8 cellular contexts compared by ENCODE assay signal in genomic region chr1:154326546-154327465, GRCh38. TPM values are rescaled to one million over a fixed set of nuclear protein-coding genes. Genes with fewer than 3 reads are reported as not detected.
DNase-seq lines count a peak whose midpoint lies in the region; ATAC-seq, FAIRE-seq and TF ChIP-seq lines count a peak whose summit lies in the region.

No MANE protein-coding gene starts in this region.

- POLR2A ChIA-PET in AG04450 (lab: Yijun Ruan, JAX), result interaction anchor here (0.5 to 1.4 kb wide), 5 partner anchors 8 to 826 kb away, joined by 3 to 9 read pairs (median 3); partner anchors contain the start of genes RPS27 and UBAP2L
- POLR2A ChIA-PET in activated naive CD8-positive, alpha-beta T cell treated with anti-CD3 and anti-CD28 coated beads, Interleukin-2, amount 10 ng/mL, durations not matched to agents 7 days and 5 days (lab: Charles Lee), result interaction anchor here (1.1 to 4.9 kb wide), 6 partner anchors 9 to 349 kb away, joined by 3 to 46 read pairs (median 9); partner anchors contain the start of genes HAX1, JTB and UBAP2L

- ATAC-seq in activated naive CD8-positive, alpha-beta T cell treated with anti-CD3 and anti-CD28 coated beads, Interleukin-2, amount 10 ng/mL, durations not matched to agents 7 days and 5 days (ENCODE audit: low read depth), result no peak
- ATAC-seq in GM19467 (IDR thresholded peaks at IDR 0.05; ENCODE audit: unreplicated experiment), result no peak

- H3K27ac ChIP-seq in AG04450 (ENCODE audit: low read depth, low read length), result peak overlapping the region; percentile 99

- FAIRE-seq in GM12892 (lab: Jason Lieb, UNC), result no peak

- peaks cover 5% of the 10 kb centered on the region for H3K27me3 Mint-ChIP-seq in activated naive CD8-positive, alpha-beta T cell treated with anti-CD3 and anti-CD28 coated beads, Interleukin-2, amount 10 ng/mL, durations not matched to agents 7 days and 5 days
- no peaks in the 10 kb centered on the region for H3K27me3 Mint-ChIP-seq in stimulated activated naive CD8-positive, alpha-beta T cell treated with anti-CD3 and anti-CD28 coated beads, Interleukin-15, Interleukin-2, amounts not matched to agents 100 ng/mL and 50 ng/mL, for 24 hours

- TF ChIP-seq CTCF in AG04450 (IDR thresholded peaks at IDR 0.05; ENCODE audit: low read depth, low read length), result no peak

- H3K27ac Mint-ChIP-seq in activated naive CD8-positive, alpha-beta T cell treated with anti-CD3 and anti-CD28 coated beads, Interleukin-2, amount 10 ng/mL, durations not matched to agents 7 days and 5 days, result peak overlapping the region; percentile 88
- peak overlapping the region; percentile 88 for H3K27ac Mint-ChIP-seq in stimulated activated naive CD8-positive, alpha-beta T cell treated with anti-CD3 and anti-CD28 coated beads, Interleukin-15, Interleukin-2, amounts not matched to agents 100 ng/mL and 50 ng/mL, for 24 hours

- no peaks in the 10 kb centered on the region for H3K9me3 Mint-ChIP-seq in activated naive CD8-positive, alpha-beta T cell treated with anti-CD3 and anti-CD28 coated beads, Interleukin-2, amount 10 ng/mL, durations not matched to agents 7 days and 5 days
- H3K9me3 Mint-ChIP-seq in stimulated activated naive CD8-positive, alpha-beta T cell treated with anti-CD3 and anti-CD28 coated beads, Interleukin-15, Interleukin-2, amounts not matched to agents 100 ng/mL and 50 ng/mL, for 24 hours, result no peaks in the 10 kb centered on the region

- no peak for DNase-seq in AG04450 (ENCODE audit: low read depth, low spot score)
- DNase-seq in HT-29 (ENCODE audit: low spot score), result peak; percentile 28
- no peak for DNase-seq in activated naive CD8-positive, alpha-beta T cell treated with anti-CD3 and anti-CD28 coated beads, Interleukin-2, amount 10 ng/mL, durations not matched to agents 7 days and 5 days
- peak; percentile 68 for DNase-seq in hepatic stellate cell (ENCODE audit: low spot score)
- no peak for DNase-seq in T1000 (lab: John Stamatoyannopoulos, UW)
- no peak for DNase-seq in GM12892 (ENCODE audit: insufficient read length)

- no peak for TF ChIP-seq POLR2A in GM12892 (IDR thresholded peaks at IDR 0.05; ENCODE audit: low read depth, low read length)

- peak overlapping the region; percentile 94 for H3K4me3 Mint-ChIP-seq in activated naive CD8-positive, alpha-beta T cell treated with anti-CD3 and anti-CD28 coated beads, Interleukin-2, amount 10 ng/mL, durations not matched to agents 7 days and 5 days
- H3K4me3 Mint-ChIP-seq in stimulated activated naive CD8-positive, alpha-beta T cell treated with anti-CD3 and anti-CD28 coated beads, Interleukin-15, Interleukin-2, amounts not matched to agents 100 ng/mL and 50 ng/mL, for 24 hours, result peak overlapping the region; percentile 95

- peaks cover 54% of the 10 kb centered on the region for H3K4me1 Mint-ChIP-seq in activated naive CD8-positive, alpha-beta T cell treated with anti-CD3 and anti-CD28 coated beads, Interleukin-2, amount 10 ng/mL, durations not matched to agents 7 days and 5 days
- peaks cover 61% of the 10 kb centered on the region for H3K4me1 Mint-ChIP-seq in stimulated activated naive CD8-positive, alpha-beta T cell treated with anti-CD3 and anti-CD28 coated beads, Interleukin-15, Interleukin-2, amounts not matched to agents 100 ng/mL and 50 ng/mL, for 24 hours (ENCODE audit: low read depth)

- peaks cover 12% of the 10 kb centered on the region for H3K36me3 Mint-ChIP-seq in activated naive CD8-positive, alpha-beta T cell treated with anti-CD3 and anti-CD28 coated beads, Interleukin-2, amount 10 ng/mL, durations not matched to agents 7 days and 5 days
- H3K36me3 Mint-ChIP-seq in stimulated activated naive CD8-positive, alpha-beta T cell treated with anti-CD3 and anti-CD28 coated beads, Interleukin-15, Interleukin-2, amounts not matched to agents 100 ng/mL and 50 ng/mL, for 24 hours (ENCODE audit: low read depth), result peaks cover 19% of the 10 kb centered on the region

- H3K4me3 ChIP-seq in AG04450 (ENCODE audit: low read depth, low read length), result peak overlapping the region; percentile 89

- CTCF ChIA-PET in AG04450 (lab: Charles Lee), result interaction anchor here (0.6 to 6.5 kb wide), 17 partner anchors 8 to 656 kb away, joined by 3 to 127 read pairs (median 3); partner anchors contain the start of gene FLAD1

- H3K27me3 ChIP-seq in AG04450 (ENCODE audit: control insufficient read depth, insufficient read depth, low read length), result peaks cover 17% of the 10 kb centered on the region

- no peaks in the 10 kb centered on the region for H3K9me3 ChIP-seq in AG04450 (ENCODE audit: control insufficient read depth, insufficient read depth, low read length)

RNA-seq across cellular contexts. Expression of gene ATP8B2, which starts 1.5 kb away (rescaled TPM):
- 42.5 and 45.7 TPM in 2 replicates for polyA plus RNA-seq in AG04450 (2011; rRNA removed)
- 52.4 and 56.3 TPM in 2 replicates for polyA minus RNA-seq in AG04450 (2011; rRNA and poly(A)+ RNA removed)
- total RNA-seq in HT-29 (2014; rRNA removed; shearing (Covaris generic)), result 1.1 and 1.9 TPM in 2 replicates
- 10 to 100 TPM; 91.2 to 95.4 TPM for total RNA-seq in activated naive CD8-positive, alpha-beta T cell treated with anti-CD3 and anti-CD28 coated beads, Interleukin-2, amount 10 ng/mL, durations not matched to agents 7 days and 5 days
- polyA plus RNA-seq in GM12892 (2012; ENCODE audit: missing spikeins), result 6.1 TPM

RNA-seq across cellular contexts. Expression of gene AQP10, which starts 5.9 kb away (rescaled TPM):
- polyA plus RNA-seq in AG04450 (2011; rRNA removed), result not detected in 2 replicates
- polyA minus RNA-seq in AG04450 (2011; rRNA and poly(A)+ RNA removed), result not detected in 2 replicates
- not detected in 2 replicates for total RNA-seq in HT-29 (2014; rRNA removed; shearing (Covaris generic))
- not detected for total RNA-seq in activated naive CD8-positive, alpha-beta T cell treated with anti-CD3 and anti-CD28 coated beads, Interleukin-2, amount 10 ng/mL, durations not matched to agents 7 days and 5 days
- not detected for polyA plus RNA-seq in GM12892 (2012; ENCODE audit: missing spikeins)

RNA-seq across cellular contexts. Expression of gene HAX1, which starts 54.4 kb away (rescaled TPM):
- 131 and 148 TPM in 2 replicates for polyA plus RNA-seq in AG04450 (2011; rRNA removed)
- 64.4 and 80.1 TPM in 2 replicates for polyA minus RNA-seq in AG04450 (2011; rRNA and poly(A)+ RNA removed)
- 111 and 139 TPM in 2 replicates for total RNA-seq in HT-29 (2014; rRNA removed; shearing (Covaris generic))
- 100 to 1,000 TPM in 1 of 2 experiments, 10 to 100 TPM in 1; 99.7 to 102 TPM for total RNA-seq in activated naive CD8-positive, alpha-beta T cell treated with anti-CD3 and anti-CD28 coated beads, Interleukin-2, amount 10 ng/mL, durations not matched to agents 7 days and 5 days
- 107 TPM for polyA plus RNA-seq in GM12892 (2012; ENCODE audit: missing spikeins)

Comparison
In these comparisons a context has a peak if more than half of its experiments do, and no peak if none do; other contexts are left out.
1. DNase-seq: peak in HT-29 (single experiment) and hepatic stellate cell (single experiment); none in AG04450 (single experiment), activated naive CD8-positive, alpha-beta T cell treated with anti-CD3 and anti-CD28 coated beads, Interleukin-2, amount 10 ng/mL, durations not matched to agents 7 days and 5 days (single experiment), T1000 (single experiment) and GM12892 (single experiment).
2. RNA of gene ATP8B2, which starts 1.5 kb away (total RNA-seq): 91.2 to 95.4 TPM in activated naive CD8-positive, alpha-beta T cell treated with anti-CD3 and anti-CD28 coated beads, Interleukin-2, amount 10 ng/mL, durations not matched to agents 7 days and 5 days; 1.1 to 1.9 TPM in HT-29; every median in the first group is over 10 times any median in the second.